26 cellular contexts compared by ENCODE assay signal in genomic region chr4:182648766-182649165, GRCh38.
"Had no signal": no experiment of that assay in that cellular context is flagged by ENCODE, and none has a peak within 500 bp of the region (broad histone marks: within the 10 kb centered on the region; RNA-seq: fewer than 3 reads in every experiment).

No MANE protein-coding gene starts in this region.

- DNase-seq: activated CD4-positive, alpha-beta memory T cell treated with anti-CD3 and anti-CD28 coated beads for 36 hours; activated CD4-positive, alpha-beta T cell treated with anti-CD3 and anti-CD28 coated beads, Interleukin-2, amount 10 ng/mL, durations not matched to agents 24 days and 14 days; activated CD4-positive, CD25-positive, alpha-beta regulatory T cell treated with anti-CD3 and anti-CD28 coated beads, Interleukin-2, amount 50 U/mL, for 72 hours; activated CD8-positive, alpha-beta memory T cell treated with anti-CD3 and anti-CD28 coated beads, Interleukin-2, amount 50 U/mL, for 4 hours; activated gamma-delta T cell treated with Interleukin-2 at 50 U/mL for 16 hours; activated naive CD4-positive, alpha-beta T cell treated with anti-CD3 and anti-CD28 coated beads, Interleukin-2, amount 50 U/mL, for 16 hours; activated T-cell treated with anti-CD3 and anti-CD28 coated beads, Interleukin-2, amount 50 U/mL, for 1 hour; amniotic stem cell; brain microvascular endothelial cell; foreskin keratinocyte; heart right ventricle; midbrain; naive thymus-derived CD4-positive, alpha-beta T cell; ovary; stimulated activated CD4-positive, alpha-beta T cell treated with anti-CD3 and anti-CD28 coated beads, Interleukin-12 subunit alpha, Interleukin-12 subunit beta, amount 100 ng/mL, for 4 hours; stimulated activated CD4-positive, alpha-beta T cell treated with anti-CD3 and anti-CD28 coated beads, Interleukin-4, amount 100 ng/mL, for 24 hours; trophoblast cell had no signal

- H3K27ac ChIP-seq: coronary artery, foreskin keratinocyte, heart right ventricle, ovary, skin epidermis, thoracic aorta had no signal

- H3K4me3 Mint-ChIP-seq: activated CD4-positive, alpha-beta memory T cell treated with anti-CD3 and anti-CD28 coated beads for 36 hours; activated CD4-positive, alpha-beta T cell treated with anti-CD3 and anti-CD28 coated beads, Interleukin-2, amount 10 ng/mL, durations not matched to agents 24 days and 14 days; memory B cell; naive thymus-derived CD4-positive, alpha-beta T cell; stimulated activated effector memory CD8-positive, alpha-beta T cell treated with anti-CD3 and anti-CD28 coated beads, Interleukin-12 subunit alpha, Interleukin-12 subunit beta, amount 100 ng/mL, for 72 hours; stimulated activated naive CD8-positive, alpha-beta T cell treated with anti-CD3 and anti-CD28 coated beads, Interleukin-15, Interleukin-2, amounts not matched to agents 100 ng/mL and 50 ng/mL, for 24 hours had no signal

- FAIRE-seq: astrocyte, urothelium cell line had no signal

- H3K27ac Mint-ChIP-seq: activated CD4-positive, alpha-beta memory T cell treated with anti-CD3 and anti-CD28 coated beads for 36 hours; activated CD4-positive, alpha-beta T cell treated with anti-CD3 and anti-CD28 coated beads, Interleukin-2, amount 10 ng/mL, durations not matched to agents 24 days and 14 days; memory B cell; naive thymus-derived CD4-positive, alpha-beta T cell; progenitor cell of endocrine pancreas; stimulated activated effector memory CD8-positive, alpha-beta T cell treated with anti-CD3 and anti-CD28 coated beads, Interleukin-12 subunit alpha, Interleukin-12 subunit beta, amount 100 ng/mL, for 72 hours; stimulated activated naive CD8-positive, alpha-beta T cell treated with anti-CD3 and anti-CD28 coated beads, Interleukin-15, Interleukin-2, amounts not matched to agents 100 ng/mL and 50 ng/mL, for 24 hours had no signal

- H3K4me1 Mint-ChIP-seq: activated CD4-positive, alpha-beta T cell treated with anti-CD3 and anti-CD28 coated beads, Interleukin-2, amount 10 ng/mL, durations not matched to agents 24 days and 14 days; memory B cell; naive thymus-derived CD4-positive, alpha-beta T cell; stimulated activated effector memory CD8-positive, alpha-beta T cell treated with anti-CD3 and anti-CD28 coated beads, Interleukin-12 subunit alpha, Interleukin-12 subunit beta, amount 100 ng/mL, for 72 hours had no signal

- H3K9me3 Mint-ChIP-seq: activated CD4-positive, alpha-beta T cell treated with anti-CD3 and anti-CD28 coated beads, Interleukin-2, amount 10 ng/mL, durations not matched to agents 24 days and 14 days; stimulated activated naive CD8-positive, alpha-beta T cell treated with anti-CD3 and anti-CD28 coated beads, Interleukin-15, Interleukin-2, amounts not matched to agents 100 ng/mL and 50 ng/mL, for 24 hours had no signal

- H3K27me3 Mint-ChIP-seq: activated CD4-positive, alpha-beta T cell treated with anti-CD3 and anti-CD28 coated beads, Interleukin-2, amount 10 ng/mL, durations not matched to agents 24 days and 14 days; progenitor cell of endocrine pancreas had no signal

- H3K9me3 ChIP-seq: ovary had no signal

- H3K36me3 Mint-ChIP-seq: activated CD4-positive, alpha-beta memory T cell treated with anti-CD3 and anti-CD28 coated beads for 36 hours; memory B cell; naive thymus-derived CD4-positive, alpha-beta T cell; stimulated activated effector memory CD8-positive, alpha-beta T cell treated with anti-CD3 and anti-CD28 coated beads, Interleukin-12 subunit alpha, Interleukin-12 subunit beta, amount 100 ng/mL, for 72 hours had no signal

- H3K27me3 ChIP-seq: brain microvascular endothelial cell, foreskin keratinocyte, heart right ventricle, ovary had no signal

- H3K36me3 ChIP-seq: brain microvascular endothelial cell, heart right ventricle, ovary, thoracic aorta had no signal

- H3K4me1 ChIP-seq: foreskin keratinocyte had no signal

- H3K4me3 ChIP-seq: coronary artery, heart right ventricle, ovary, skin epidermis, thoracic aorta had no signal
